In the genomic region with DNA sequence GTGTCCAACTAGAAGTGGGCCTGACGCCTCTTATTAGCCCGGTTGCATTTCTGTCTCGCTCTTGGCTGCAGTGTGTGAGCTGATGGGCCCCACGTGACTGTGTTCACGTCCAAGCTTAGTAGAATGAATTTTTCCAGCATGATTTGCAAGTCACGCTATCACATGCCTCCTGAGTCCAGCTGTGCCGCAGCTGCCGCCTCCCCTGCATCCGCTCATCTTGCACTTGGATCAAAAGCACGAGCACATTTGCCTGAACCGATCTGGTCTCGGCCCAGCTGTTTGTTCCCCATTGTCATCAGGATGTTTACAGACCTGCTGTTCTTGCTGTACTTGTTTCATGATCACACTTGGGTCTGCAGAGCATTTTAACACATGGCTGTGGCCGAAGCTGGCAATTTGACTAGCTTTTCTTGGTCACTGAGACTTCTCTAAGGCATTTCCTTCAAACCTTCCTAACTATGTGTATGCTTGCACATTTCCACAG, we compare ENCODE assay signal across 9 cellular contexts.
DNase-seq lines count a peak whose midpoint lies in the region; ATAC-seq, FAIRE-seq and TF ChIP-seq lines count a peak whose summit lies in the region.
"Had no signal": no experiment of that assay in that cellular context is flagged by ENCODE, and none has a peak within 500 bp of the region (broad histone marks: within the 10 kb centered on the region; RNA-seq: fewer than 3 reads in every experiment).

No MANE protein-coding gene starts in this region.

- peak; percentile 16 for DNase-seq in NCI-H146 (lab: John Stamatoyannopoulos, UW)
- no peak for DNase-seq in NCI-H146 treated with DMSO at 0.1 percent for 48 hours (lab: John Stamatoyannopoulos, UW; ENCODE audit: unreplicated experiment)
- peak; percentile 64 for DNase-seq in epidermal melanocyte (ENCODE audit: insufficient read length, low spot score)
- DNase-seq in mucosa of gallbladder (ENCODE audit: low spot score) = peak; percentile 80
- DNase-seq in ureter (ENCODE audit: low spot score) = peak; percentile 79
- DNase-seq in GM12891 (ENCODE audit: insufficient read length, low spot score) = no peak
- no peak for DNase-seq in cortex of kidney (lab: John Stamatoyannopoulos, UW)
- no peak for DNase-seq in activated CD8-positive, alpha-beta T cell treated with anti-CD3 and anti-CD28 coated beads, Interleukin-2, amount 10 ng/mL, durations not matched to agents 7 days and 5 days

- H3K4me1 Mint-ChIP-seq in activated CD8-positive, alpha-beta T cell treated with anti-CD3 and anti-CD28 coated beads, Interleukin-2, amount 10 ng/mL, durations not matched to agents 7 days and 5 days (ENCODE audit: low read depth) = peaks cover 17% of the 10 kb centered on the region

- CTCF ChIA-PET in activated CD8-positive, alpha-beta T cell treated with anti-CD3 and anti-CD28 coated beads, Interleukin-2, amount 10 ng/mL, durations not matched to agents 7 days and 5 days (lab: Charles Lee) = no interaction called here

- H3K36me3 Mint-ChIP-seq in activated CD8-positive, alpha-beta T cell treated with anti-CD3 and anti-CD28 coated beads, Interleukin-2, amount 10 ng/mL, durations not matched to agents 7 days and 5 days (ENCODE audit: low read depth) = no peaks in the 10 kb centered on the region
- H3K36me3 Mint-ChIP-seq: memory B cell had no signal

- POLR2A ChIA-PET in activated CD8-positive, alpha-beta T cell treated with anti-CD3 and anti-CD28 coated beads, Interleukin-2, amount 10 ng/mL, durations not matched to agents 7 days and 5 days (lab: Charles Lee) = no interaction called here

- H3K9me3 Mint-ChIP-seq in activated CD8-positive, alpha-beta T cell treated with anti-CD3 and anti-CD28 coated beads, Interleukin-2, amount 10 ng/mL, durations not matched to agents 7 days and 5 days (ENCODE audit: insufficient read depth) = no peaks in the 10 kb centered on the region
- H3K9me3 Mint-ChIP-seq: memory B cell had no signal

- H3K27ac Mint-ChIP-seq in activated CD8-positive, alpha-beta T cell treated with anti-CD3 and anti-CD28 coated beads, Interleukin-2, amount 10 ng/mL, durations not matched to agents 7 days and 5 days = no peak overlapping the region
- H3K27ac Mint-ChIP-seq: memory B cell had no signal

- no peak for TF ChIP-seq POLR2A in GM12891 (IDR thresholded peaks at IDR 0.05; ENCODE audit: low read depth, low read length)

- FAIRE-seq in GM12891 (lab: Jason Lieb, UNC) = no peak

- H3K27me3 Mint-ChIP-seq in activated CD8-positive, alpha-beta T cell treated with anti-CD3 and anti-CD28 coated beads, Interleukin-2, amount 10 ng/mL, durations not matched to agents 7 days and 5 days (ENCODE audit: low read depth) = no peaks in the 10 kb centered on the region

- H3K4me3 Mint-ChIP-seq in activated CD8-positive, alpha-beta T cell treated with anti-CD3 and anti-CD28 coated beads, Interleukin-2, amount 10 ng/mL, durations not matched to agents 7 days and 5 days = no peak overlapping the region
- H3K4me3 Mint-ChIP-seq: memory B cell had no signal

- ATAC-seq in activated CD8-positive, alpha-beta T cell treated with anti-CD3 and anti-CD28 coated beads, Interleukin-2, amount 10 ng/mL, durations not matched to agents 7 days and 5 days = no peak

TF ChIP-seq in GM12891, 5 proteins besides CTCF, POLR2A, EP300 and RAD21:
- TF ChIP-seq POU2F2 (IDR thresholded peaks at IDR 0.05; ENCODE audit: low read depth, low read length) (no peak), POLR2AphosphoS5 (IDR thresholded peaks at IDR 0.05; ENCODE audit: low read depth, low read length) (no peak), TAF1 (IDR thresholded peaks at IDR 0.05; ENCODE audit: low read depth, low read length) (no peak), PAX5 (IDR thresholded peaks at IDR 0.05; ENCODE audit: insufficient read depth, low read length, severe bottlenecking) (no peak), SPI1 (IDR thresholded peaks at IDR 0.05; ENCODE audit: low read depth, low read length) (no peak)

Comparison
In these comparisons a context has a peak if more than half of its experiments do, and no peak if none do; other contexts are left out.
1. DNase-seq: peak in NCI-H146 (single experiment), epidermal melanocyte (single experiment), mucosa of gallbladder (single experiment) and ureter (single experiment); none in NCI-H146 treated with DMSO at 0.1 percent for 48 hours (single experiment), GM12891 (single experiment), cortex of kidney (single experiment) and activated CD8-positive, alpha-beta T cell treated with anti-CD3 and anti-CD28 coated beads, Interleukin-2, amount 10 ng/mL, durations not matched to agents 7 days and 5 days (single experiment).